Comparison of ENCODE assay signal across 8 cellular contexts in the genomic region with DNA sequence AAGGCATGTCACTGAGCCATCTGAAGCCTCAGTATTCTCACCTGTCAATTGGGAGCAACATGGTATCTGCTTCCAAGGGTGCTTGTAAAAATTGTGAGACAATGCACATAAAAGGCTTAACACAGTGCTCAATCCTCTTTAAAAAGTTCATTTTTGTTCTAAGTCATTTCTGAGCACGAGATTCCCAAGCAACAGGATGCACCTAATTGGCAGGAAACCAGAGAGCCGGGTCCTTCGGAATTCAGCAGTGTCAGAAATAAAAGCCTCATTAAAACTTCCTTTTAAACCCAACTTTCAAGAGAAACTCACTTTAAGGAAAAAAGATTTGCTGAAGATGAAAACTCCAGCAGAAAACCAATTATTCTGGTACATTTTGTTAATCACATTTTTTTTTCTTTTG.
"Had no signal": no experiment of that assay in that cellular context is flagged by ENCODE, and none has a peak within 500 bp of the region (broad histone marks: within the 10 kb centered on the region; RNA-seq: fewer than 3 reads in every experiment).

No MANE protein-coding gene starts in this region.

- H2AFZ ChIP-seq: GM23248 had no signal

- H3K27ac ChIP-seq: GM23248, HL-60 had no signal

- H3K4me1 ChIP-seq: HAP-1 had no signal

- FAIRE-seq: HepG2 had no signal

- H3K9me3 ChIP-seq: HAP-1 had no signal

- H3K9ac ChIP-seq: GM23248 had no signal

- H3K36me3 ChIP-seq: HAP-1 had no signal

- DNase-seq: GM23248, GOT3, H7, HFFc6, KBM-7 had no signal

- H3K4me3 ChIP-seq: GM23248, HAP-1 had no signal
